In genomic region chr18:70365361-70365760, GRCh38 we compare ENCODE assay signal across 21 cellular contexts.
A peak's percentile ranks its signal among the peaks of the same experiment; 100 is the strongest.
DNase-seq lines count a peak whose midpoint lies in the region; ATAC-seq and TF ChIP-seq lines count a peak whose summit lies in the region.
"Had no signal": no experiment of that assay in that cellular context is flagged by ENCODE, and none has a peak within 500 bp of the region (broad histone marks: within the 10 kb centered on the region; RNA-seq: fewer than 3 reads in every experiment).

No MANE protein-coding gene starts in this region.

- H3K4me2 ChIP-seq in GM23338 = peak overlapping the region; percentile 18; the same call in 1 of the 2 replicates
- H3K4me2 ChIP-seq: KMS-11 had no signal

- no peaks in the 10 kb centered on the region for H3K36me3 Mint-ChIP-seq in GM23338 (ENCODE audit: low read depth)
- H3K36me3 Mint-ChIP-seq in activated CD4-positive, alpha-beta T cell treated with anti-CD3 and anti-CD28 coated beads for 36 hours (ENCODE audit: low read depth) = no peaks in the 10 kb centered on the region
- H3K36me3 Mint-ChIP-seq: CD4-positive, CD25-positive, alpha-beta regulatory T cell; T-cell had no signal

- intact Hi-C loops in Panc1 (cut with micrococcal nuclease; ENCODE audit: unreplicated experiment) (no loop called here), thyroid gland (cut with DNase I) (no loop called here)
- intact Hi-C loops in activated CD4-positive, alpha-beta T cell treated with anti-CD3 and anti-CD28 coated beads for 36 hours (cut with DNase I, micrococcal nuclease) = no loop called here

- CTCF ChIA-PET in Panc1 (lab: Charles Lee) = no interaction called here
- CTCF ChIA-PET in activated CD4-positive, alpha-beta T cell treated with anti-CD3 and anti-CD28 coated beads for 36 hours (lab: Charles Lee) = no interaction called here

- ATAC-seq in GM23338 (no peak), Panc1 (no peak)
- ATAC-seq in activated CD4-positive, alpha-beta T cell treated with anti-CD3 and anti-CD28 coated beads for 36 hours = no peak
- ATAC-seq: SK-N-SH treated with all-trans-retinoic acid at 6 μM for 48 hours, T-cell had no signal

- H3K4me3 ChIP-seq in GM23338 (no peak overlapping the region), Panc1 (ENCODE audit: low read depth in 2 of 2, low read length in 2 of 2) (no peak overlapping the region), fibroblast of the aortic adventitia (ENCODE audit: low read depth, low read length) (no peak overlapping the region), thyroid gland (replicated peaks in 1 of 3) (no peak overlapping the region), WERI-Rb-1 (ENCODE audit: low read depth, low read length) (no peak overlapping the region)

- H3K79me2 ChIP-seq in GM23338 (replicated peaks; ENCODE audit: insufficient read depth) = no peaks in the 10 kb centered on the region

- H4K20me1 ChIP-seq in GM23338 (replicated peaks; ENCODE audit: insufficient read depth) = no peaks in the 10 kb centered on the region

- BruUV-seq in Panc1 (replicated peaks; lab: Mats Ljungman, UMichigan) = no TSS peak

- in situ Hi-C loops in Panc1 (cut with HindIII; ENCODE audit: low pct_unique_long_range_greater_than_20kb, low sequenced_read_pairs) = no loop called here

- no peak overlapping the region for H2AFZ ChIP-seq in GM23338

- H3K4me1 Mint-ChIP-seq in GM23338 = peaks cover 28% of the 10 kb centered on the region
- H3K4me1 Mint-ChIP-seq in activated CD4-positive, alpha-beta T cell treated with anti-CD3 and anti-CD28 coated beads for 36 hours = no peaks in the 10 kb centered on the region
- H3K4me1 Mint-ChIP-seq: CD4-positive, CD25-positive, alpha-beta regulatory T cell; T-cell had no signal

- H3K27ac Mint-ChIP-seq in GM23338 = no peak overlapping the region
- no peak overlapping the region for H3K27ac Mint-ChIP-seq in activated CD4-positive, alpha-beta T cell treated with anti-CD3 and anti-CD28 coated beads for 36 hours
- H3K27ac Mint-ChIP-seq: CD4-positive, CD25-positive, alpha-beta regulatory T cell; T-cell had no signal

- DNase-seq in GM23338 (ENCODE audit: low spot score) (no peak), Panc1 (ENCODE audit: low read depth, low spot score) (no peak), fibroblast of the aortic adventitia (ENCODE audit: low read depth) (peak; percentile 42), NCI-H82 treated with DMSO at 0.1 percent for 48 hours (lab: John Stamatoyannopoulos, UW; ENCODE audit: unreplicated experiment) (no peak), thyroid gland (no peak), WERI-Rb-1 (no peak)
- no peak for DNase-seq in activated CD4-positive, alpha-beta T cell treated with anti-CD3 and anti-CD28 coated beads for 36 hours
- DNase-seq: CD4-positive, CD25-positive, alpha-beta regulatory T cell; DMS 273 treated with DMSO at 0.1 percent for 48 hours; DND-41; GOT3; MV-4-11; NCI-H1105 treated with DMSO at 0.1 percent for 48 hours; NCI-H2029 treated with DMSO at 0.1 percent for 48 hours; NCI-H226; NCI-H510A treated with DMSO at 0.1 percent for 48 hours; NCI-H748 treated with DMSO at 0.1 percent for 48 hours; NK-92 treated with Interleukin-12 subunit alpha and Interleukin-12 subunit beta, amount 100 ng/mL, for 24 hours; T-cell had no signal

- no peaks in the 10 kb centered on the region for H3K9me3 ChIP-seq in Panc1 (ENCODE audit: control insufficient read depth, insufficient read depth, low read depth, low read length)
- no peaks in the 10 kb centered on the region for H3K9me3 ChIP-seq in thyroid gland
- no peaks in the 10 kb centered on the region for H3K9me3 ChIP-seq in WERI-Rb-1 (ENCODE audit: severe bottlenecking)

- H3K36me3 ChIP-seq in GM23338 (ENCODE audit: insufficient read depth) (no peaks in the 10 kb centered on the region), Panc1 (ENCODE audit: control insufficient read depth, insufficient read depth, low read length) (no peaks in the 10 kb centered on the region), thyroid gland (no peaks in the 10 kb centered on the region), WERI-Rb-1 (no peaks in the 10 kb centered on the region)

- H3K4me1 ChIP-seq in GM23338 (ENCODE audit: insufficient read depth) (peaks cover 19% of the 10 kb centered on the region), Panc1 (ENCODE audit: control insufficient read depth, insufficient read depth, low read length) (peaks cover 11% of the 10 kb centered on the region; the same call in 1 of the 2 replicates), thyroid gland (no peaks in the 10 kb centered on the region)

- no peaks in the 10 kb centered on the region for H3K9me3 Mint-ChIP-seq in GM23338
- no peaks in the 10 kb centered on the region for H3K9me3 Mint-ChIP-seq in activated CD4-positive, alpha-beta T cell treated with anti-CD3 and anti-CD28 coated beads for 36 hours (ENCODE audit: low read depth)
- H3K9me3 Mint-ChIP-seq: T-cell had no signal

- H3K27me3 Mint-ChIP-seq in GM23338 (ENCODE audit: insufficient read depth, low read depth, poor library complexity) = no peaks in the 10 kb centered on the region
- peaks cover 17% of the 10 kb centered on the region for H3K27me3 Mint-ChIP-seq in activated CD4-positive, alpha-beta T cell treated with anti-CD3 and anti-CD28 coated beads for 36 hours

- H3K27me3 ChIP-seq in GM23338 (ENCODE audit: insufficient read depth) = no peaks in the 10 kb centered on the region
- no peaks in the 10 kb centered on the region for H3K27me3 ChIP-seq in Panc1 (ENCODE audit: control insufficient read depth, insufficient read depth, low read length)
- no peaks in the 10 kb centered on the region for H3K27me3 ChIP-seq in thyroid gland
- no peaks in the 10 kb centered on the region for H3K27me3 ChIP-seq in WERI-Rb-1 (ENCODE audit: insufficient read depth, low read depth, severe bottlenecking)

- TF ChIP-seq POLR2A in thyroid gland (IDR thresholded peaks at IDR 0.05) = no peak

- POLR2A ChIA-PET in Panc1 (lab: Charles Lee) = no interaction called here
- POLR2A ChIA-PET in activated CD4-positive, alpha-beta T cell treated with anti-CD3 and anti-CD28 coated beads for 36 hours (lab: Charles Lee) = no interaction called here

- no peak overlapping the region for H3K4me3 Mint-ChIP-seq in GM23338
- no peak overlapping the region for H3K4me3 Mint-ChIP-seq in activated CD4-positive, alpha-beta T cell treated with anti-CD3 and anti-CD28 coated beads for 36 hours
- H3K4me3 Mint-ChIP-seq: CD4-positive, CD25-positive, alpha-beta regulatory T cell; T-cell had no signal

- no peaks in the 10 kb centered on the region for H3F3A ChIP-seq in GM23338 (replicated peaks; ENCODE audit: low read depth)

- H3K9me2 ChIP-seq in GM23338 (ENCODE audit: insufficient read depth) = peaks cover 7% of the 10 kb centered on the region; the same call in 1 of the 2 replicates

- H3K27ac ChIP-seq in GM23338 (ENCODE audit: low read depth) (peak overlapping the region; percentile 41; the same call in 1 of the 2 replicates), Panc1 (ENCODE audit: low read length) (peak overlapping the region; percentile 80), thyroid gland (no peak overlapping the region), WERI-Rb-1 (no peak overlapping the region)
- H3K27ac ChIP-seq: KMS-11 had no signal

- WGBS in thyroid gland, 2 donors = 83 to 85% methylated on average over 3 of the region's 3 CpGs

- TF ChIP-seq CTCF in GM23338 (conservative IDR thresholded peaks at IDR 0.05; ENCODE audit: low read depth in 2 of 2) = no peak
- no peak for TF ChIP-seq CTCF in Panc1 (IDR thresholded peaks at IDR 0.05)
- no peak for TF ChIP-seq CTCF in fibroblast of the aortic adventitia (IDR thresholded peaks at IDR 0.05; ENCODE audit: insufficient read depth, low read length)
- no peak for TF ChIP-seq CTCF in thyroid gland (IDR thresholded peaks at IDR 0.05)
- TF ChIP-seq CTCF in WERI-Rb-1 (IDR thresholded peaks at IDR 0.05; ENCODE audit: low read depth, low read length) = no peak

TF ChIP-seq in GM23338, 12 proteins besides CTCF, POLR2A, EP300 and RAD21 (continues in another document):
- TF ChIP-seq JUNB (IDR thresholded peaks at IDR 0.05; ENCODE audit: unreplicated experiment) = no peak

Comparison
In these comparisons a context has a peak if more than half of its experiments do, and no peak if none do; other contexts are left out.
1. H3K27ac ChIP-seq: peak in GM23338 (single experiment) and Panc1 (single experiment); none in thyroid gland (0 of 3) and WERI-Rb-1 (single experiment).